Comparison of ENCODE assay signal across 1 cellular context in the genomic region with DNA sequence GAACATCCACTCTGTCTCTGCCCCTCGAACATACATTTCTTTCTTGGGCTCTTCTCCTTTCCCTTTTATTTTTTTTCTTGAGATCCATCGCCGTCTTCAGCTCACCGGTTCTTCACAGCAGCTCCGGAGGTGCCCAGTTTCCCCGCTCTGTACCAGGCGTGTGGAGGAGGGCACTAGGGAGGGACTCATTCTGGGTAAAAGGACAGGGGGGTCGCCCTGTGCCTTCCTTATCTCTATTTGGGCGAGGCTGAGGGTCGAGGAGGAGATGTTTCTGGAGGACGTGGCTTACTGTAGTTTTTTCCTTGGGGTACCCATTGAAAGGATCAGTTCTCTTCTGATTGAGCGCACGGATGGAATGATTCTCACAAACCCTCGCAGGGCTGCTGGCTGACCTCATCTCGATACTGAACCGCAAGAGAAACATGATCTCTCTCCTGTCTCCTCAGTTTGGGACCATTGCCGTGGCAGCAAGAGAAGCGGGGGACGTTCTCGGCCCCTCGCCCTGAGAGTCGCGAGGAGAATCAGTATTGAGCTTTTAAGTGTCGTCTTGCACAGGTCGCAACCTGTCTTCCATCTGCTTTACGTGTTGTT.
TF ChIP-seq lines count a peak whose summit lies in the region.

No MANE protein-coding gene starts in this region.

TF ChIP-seq in GM12878, 131 proteins besides CTCF, POLR2A, EP300 and RAD21 (continued from another document):
- TF ChIP-seq, protein P1, sequence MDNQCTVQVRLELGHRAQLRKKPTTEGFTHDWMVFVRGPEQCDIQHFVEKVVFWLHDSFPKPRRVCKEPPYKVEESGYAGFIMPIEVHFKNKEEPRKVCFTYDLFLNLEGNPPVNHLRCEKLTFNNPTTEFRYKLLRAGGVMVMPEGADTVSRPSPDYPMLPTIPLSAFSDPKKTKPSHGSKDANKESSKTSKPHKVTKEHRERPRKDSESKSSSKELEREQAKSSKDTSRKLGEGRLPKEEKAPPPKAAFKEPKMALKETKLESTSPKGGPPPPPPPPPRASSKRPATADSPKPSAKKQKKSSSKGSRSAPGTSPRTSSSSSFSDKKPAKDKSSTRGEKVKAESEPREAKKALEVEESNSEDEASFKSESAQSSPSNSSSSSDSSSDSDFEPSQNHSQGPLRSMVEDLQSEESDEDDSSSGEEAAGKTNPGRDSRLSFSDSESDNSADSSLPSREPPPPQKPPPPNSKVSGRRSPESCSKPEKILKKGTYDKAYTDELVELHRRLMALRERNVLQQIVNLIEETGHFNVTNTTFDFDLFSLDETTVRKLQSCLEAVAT (IDR thresholded peaks at IDR 0.05), result no peak
- TF ChIP-seq SIN3A (IDR thresholded peaks at IDR 0.05; ENCODE audit: low read depth, low read length) (0 out of 2 replicates have a peak, but pooled peaks have one; percentile 41), TARDBP (IDR thresholded peaks at IDR 0.05; ENCODE audit: borderline replicate concordance) (no peak), BCL11A (IDR thresholded peaks at IDR 0.05; ENCODE audit: low read depth, low read length) (no peak), NBN (IDR thresholded peaks at IDR 0.05) (no peak), SIX5 (IDR thresholded peaks at IDR 0.05; ENCODE audit: low read depth, low read length, severe bottlenecking) (no peak), EGR1 (IDR thresholded peaks at IDR 0.05; ENCODE audit: borderline replicate concordance in 1 of 2, low read depth in 2 of 2, low read length in 2 of 2) (no peak), EED (IDR thresholded peaks at IDR 0.05; ENCODE audit: low read depth) (no peak; the same call in 1 of the 2 replicates), BRCA1 (IDR thresholded peaks at IDR 0.05; ENCODE audit: low read depth, low read length) (no peak), PML (IDR thresholded peaks at IDR 0.05; ENCODE audit: low read length) (no peak), POLR2AphosphoS5 (IDR thresholded peaks at IDR 0.05; ENCODE audit: low read length) (peak; percentile 46; the same call in 1 of the 2 replicates), WRNIP1 (IDR thresholded peaks at IDR 0.05; ENCODE audit: borderline replicate concordance, low read depth, low read length) (no peak), ZZZ3 (IDR thresholded peaks at IDR 0.05; ENCODE audit: control insufficient read depth, insufficient read length, low read depth) (no peak), SMAD1 (IDR thresholded peaks at IDR 0.05; ENCODE audit: low read depth, partially characterized antibody) (peak; percentile 44)
- TF ChIP-seq, protein P2, sequence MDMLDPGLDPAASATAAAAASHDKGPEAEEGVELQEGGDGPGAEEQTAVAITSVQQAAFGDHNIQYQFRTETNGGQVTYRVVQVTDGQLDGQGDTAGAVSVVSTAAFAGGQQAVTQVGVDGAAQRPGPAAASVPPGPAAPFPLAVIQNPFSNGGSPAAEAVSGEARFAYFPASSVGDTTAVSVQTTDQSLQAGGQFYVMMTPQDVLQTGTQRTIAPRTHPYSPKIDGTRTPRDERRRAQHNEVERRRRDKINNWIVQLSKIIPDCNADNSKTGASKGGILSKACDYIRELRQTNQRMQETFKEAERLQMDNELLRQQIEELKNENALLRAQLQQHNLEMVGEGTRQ (IDR thresholded peaks at IDR 0.05; ENCODE audit: borderline replicate concordance, low read depth, low read length), result no peak
- TF ChIP-seq, protein P3, sequence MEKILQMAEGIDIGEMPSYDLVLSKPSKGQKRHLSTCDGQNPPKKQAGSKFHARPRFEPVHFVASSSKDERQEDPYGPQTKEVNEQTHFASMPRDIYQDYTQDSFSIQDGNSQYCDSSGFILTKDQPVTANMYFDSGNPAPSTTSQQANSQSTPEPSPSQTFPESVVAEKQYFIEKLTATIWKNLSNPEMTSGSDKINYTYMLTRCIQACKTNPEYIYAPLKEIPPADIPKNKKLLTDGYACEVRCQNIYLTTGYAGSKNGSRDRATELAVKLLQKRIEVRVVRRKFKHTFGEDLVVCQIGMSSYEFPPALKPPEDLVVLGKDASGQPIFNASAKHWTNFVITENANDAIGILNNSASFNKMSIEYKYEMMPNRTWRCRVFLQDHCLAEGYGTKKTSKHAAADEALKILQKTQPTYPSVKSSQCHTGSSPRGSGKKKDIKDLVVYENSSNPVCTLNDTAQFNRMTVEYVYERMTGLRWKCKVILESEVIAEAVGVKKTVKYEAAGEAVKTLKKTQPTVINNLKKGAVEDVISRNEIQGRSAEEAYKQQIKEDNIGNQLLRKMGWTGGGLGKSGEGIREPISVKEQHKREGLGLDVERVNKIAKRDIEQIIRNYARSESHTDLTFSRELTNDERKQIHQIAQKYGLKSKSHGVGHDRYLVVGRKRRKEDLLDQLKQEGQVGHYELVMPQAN (conservative IDR thresholded peaks at IDR 0.05), result peak; percentile 96
- TF ChIP-seq, protein P4, sequence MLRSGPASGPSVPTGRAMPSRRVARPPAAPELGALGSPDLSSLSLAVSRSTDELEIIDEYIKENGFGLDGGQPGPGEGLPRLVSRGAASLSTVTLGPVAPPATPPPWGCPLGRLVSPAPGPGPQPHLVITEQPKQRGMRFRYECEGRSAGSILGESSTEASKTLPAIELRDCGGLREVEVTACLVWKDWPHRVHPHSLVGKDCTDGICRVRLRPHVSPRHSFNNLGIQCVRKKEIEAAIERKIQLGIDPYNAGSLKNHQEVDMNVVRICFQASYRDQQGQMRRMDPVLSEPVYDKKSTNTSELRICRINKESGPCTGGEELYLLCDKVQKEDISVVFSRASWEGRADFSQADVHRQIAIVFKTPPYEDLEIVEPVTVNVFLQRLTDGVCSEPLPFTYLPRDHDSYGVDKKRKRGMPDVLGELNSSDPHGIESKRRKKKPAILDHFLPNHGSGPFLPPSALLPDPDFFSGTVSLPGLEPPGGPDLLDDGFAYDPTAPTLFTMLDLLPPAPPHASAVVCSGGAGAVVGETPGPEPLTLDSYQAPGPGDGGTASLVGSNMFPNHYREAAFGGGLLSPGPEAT (IDR thresholded peaks at IDR 0.05; ENCODE audit: low read depth), result peak; percentile 9; the same call in 1 of the 2 replicates
- TF ChIP-seq, protein P5, sequence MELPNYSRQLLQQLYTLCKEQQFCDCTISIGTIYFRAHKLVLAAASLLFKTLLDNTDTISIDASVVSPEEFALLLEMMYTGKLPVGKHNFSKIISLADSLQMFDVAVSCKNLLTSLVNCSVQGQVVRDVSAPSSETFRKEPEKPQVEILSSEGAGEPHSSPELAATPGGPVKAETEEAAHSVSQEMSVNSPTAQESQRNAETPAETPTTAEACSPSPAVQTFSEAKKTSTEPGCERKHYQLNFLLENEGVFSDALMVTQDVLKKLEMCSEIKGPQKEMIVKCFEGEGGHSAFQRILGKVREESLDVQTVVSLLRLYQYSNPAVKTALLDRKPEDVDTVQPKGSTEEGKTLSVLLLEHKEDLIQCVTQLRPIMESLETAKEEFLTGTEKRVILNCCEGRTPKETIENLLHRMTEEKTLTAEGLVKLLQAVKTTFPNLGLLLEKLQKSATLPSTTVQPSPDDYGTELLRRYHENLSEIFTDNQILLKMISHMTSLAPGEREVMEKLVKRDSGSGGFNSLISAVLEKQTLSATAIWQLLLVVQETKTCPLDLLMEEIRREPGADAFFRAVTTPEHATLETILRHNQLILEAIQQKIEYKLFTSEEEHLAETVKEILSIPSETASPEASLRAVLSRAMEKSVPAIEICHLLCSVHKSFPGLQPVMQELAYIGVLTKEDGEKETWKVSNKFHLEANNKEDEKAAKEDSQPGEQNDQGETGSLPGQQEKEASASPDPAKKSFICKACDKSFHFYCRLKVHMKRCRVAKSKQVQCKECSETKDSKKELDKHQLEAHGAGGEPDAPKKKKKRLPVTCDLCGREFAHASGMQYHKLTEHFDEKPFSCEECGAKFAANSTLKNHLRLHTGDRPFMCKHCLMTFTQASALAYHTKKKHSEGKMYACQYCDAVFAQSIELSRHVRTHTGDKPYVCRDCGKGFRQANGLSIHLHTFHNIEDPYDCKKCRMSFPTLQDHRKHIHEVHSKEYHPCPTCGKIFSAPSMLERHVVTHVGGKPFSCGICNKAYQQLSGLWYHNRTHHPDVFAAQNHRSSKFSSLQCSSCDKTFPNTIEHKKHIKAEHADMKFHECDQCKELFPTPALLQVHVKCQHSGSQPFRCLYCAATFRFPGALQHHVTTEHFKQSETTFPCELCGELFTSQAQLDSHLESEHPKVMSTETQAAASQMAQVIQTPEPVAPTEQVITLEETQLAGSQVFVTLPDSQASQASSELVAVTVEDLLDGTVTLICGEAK (IDR thresholded peaks at IDR 0.05; ENCODE audit: borderline replicate concordance), result no peak
